In the genomic region with DNA sequence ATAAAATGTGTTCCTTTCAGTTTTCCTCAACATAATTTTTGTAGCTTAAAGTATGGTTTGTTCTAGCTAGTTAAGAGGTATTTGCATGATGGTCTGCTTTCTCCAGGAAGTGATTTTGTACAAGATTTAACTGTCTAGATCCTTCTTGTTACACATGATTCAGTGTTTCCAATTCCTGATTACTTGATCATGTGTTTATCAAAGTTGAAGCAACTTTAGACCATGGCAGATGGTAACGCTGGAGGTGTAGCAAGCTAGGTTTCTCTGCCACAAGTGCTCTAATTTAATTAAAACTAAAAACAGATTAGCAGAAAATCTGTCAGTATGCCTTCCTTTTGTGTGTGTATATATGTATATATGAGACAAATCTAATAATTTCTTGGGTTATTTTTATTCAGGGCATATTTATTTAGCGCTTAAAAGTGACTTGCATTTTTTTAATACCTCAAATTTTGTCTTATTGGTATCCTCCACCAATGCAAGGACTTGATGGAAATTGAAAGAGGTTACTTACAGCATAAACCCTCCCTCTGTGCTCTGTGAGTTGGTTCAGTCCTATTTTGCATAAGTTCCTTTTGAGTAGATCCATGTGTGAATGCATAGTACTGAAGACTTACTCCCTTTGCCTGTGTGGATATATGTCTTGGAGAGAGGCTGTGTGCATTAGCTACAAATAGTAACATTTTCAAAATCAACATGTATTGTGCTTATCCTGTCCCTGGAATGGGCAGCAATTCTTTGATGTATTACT, we compare ENCODE assay signal across 8 cellular contexts.
DNase-seq lines count a peak whose midpoint lies in the region; ATAC-seq and TF ChIP-seq lines count a peak whose summit lies in the region.

No MANE protein-coding gene starts in this region.

- H3K27me3 Mint-ChIP-seq in glutamatergic neuron (ENCODE audit: unreplicated experiment) (no peaks in the 10 kb centered on the region), natural killer cell (ENCODE audit: low read depth in 2 of 2) (no peaks in the 10 kb centered on the region)

- H3K36me3 ChIP-seq in urinary bladder (ENCODE audit: insufficient read depth): no peaks in the 10 kb centered on the region

- TF ChIP-seq CTCF in glutamatergic neuron (IDR thresholded peaks at IDR 0.05; ENCODE audit: partially characterized antibody, unreplicated experiment) (no peak), natural killer cell (IDR thresholded peaks at IDR 0.05) (no peak)

- no peak for ATAC-seq in natural killer cell
- ATAC-seq in GM18505 (IDR thresholded peaks at IDR 0.05; ENCODE audit: unreplicated experiment): no peak

- H3K9me3 Mint-ChIP-seq in glutamatergic neuron (ENCODE audit: unreplicated experiment) (peaks cover 2% of the 10 kb centered on the region), natural killer cell (no peaks in the 10 kb centered on the region)

- H3K4me1 Mint-ChIP-seq in glutamatergic neuron (ENCODE audit: low read depth, unreplicated experiment) (peaks cover 44% of the 10 kb centered on the region), natural killer cell (peaks cover 27 to 29% of the 10 kb centered on the region in 2 donors)

- H3K27ac Mint-ChIP-seq in glutamatergic neuron (ENCODE audit: unreplicated experiment) (peak overlapping the region; percentile 67), natural killer cell (no peak overlapping the region)

- peak; percentile 8 for DNase-seq in AG08396 (ENCODE audit: low spot score)
- DNase-seq in KBM-7: peak; percentile 12
- DNase-seq in glutamatergic neuron: no peak
- no peak for DNase-seq in natural killer cell
- no peak for DNase-seq in NCI-H1930 (lab: John Stamatoyannopoulos, UW)

- 61% methylated on average over 2 of the region's 2 CpGs for WGBS in urinary bladder

- in situ Hi-C loops in KBM-7 (cut with MboI; ENCODE audit: low pct_unique_long_range_greater_than_20kb, low sequenced_read_pairs): no loop called here

- peaks cover 1% of the 10 kb centered on the region for H3K4me1 ChIP-seq in urinary bladder (ENCODE audit: insufficient read depth)

- H3K27ac ChIP-seq in urinary bladder (ENCODE audit: low read depth): peak overlapping the region; percentile 50

- no peak for TF ChIP-seq POLR2A in GM18505 (IDR thresholded peaks at IDR 0.05; ENCODE audit: borderline replicate concordance, extremely low read depth, insufficient read depth, insufficient read length)

- H3K4me3 Mint-ChIP-seq in glutamatergic neuron (ENCODE audit: unreplicated experiment) (peak overlapping the region; percentile 73), natural killer cell (no peak overlapping the region)

- H3K36me3 Mint-ChIP-seq in glutamatergic neuron (ENCODE audit: unreplicated experiment) (no peaks in the 10 kb centered on the region), natural killer cell (no peaks in the 10 kb centered on the region)

- H3K4me3 ChIP-seq in urinary bladder (ENCODE audit: low read depth, low read length): peak overlapping the region; percentile 45

- intact Hi-C loops in natural killer cell (cut with micrococcal nuclease): loop anchor here (10.0 kb wide), 1 partner anchor 724 kb away; no protein-coding TSS in a partner anchor

TF ChIP-seq in PFSK-1, 5 proteins besides CTCF, POLR2A, EP300 and RAD21:
- TF ChIP-seq TAF1 (IDR thresholded peaks at IDR 0.05; ENCODE audit: borderline replicate concordance, insufficient read depth, low read length) (no peak), SIN3A (IDR thresholded peaks at IDR 0.05; ENCODE audit: borderline replicate concordance, insufficient read depth, low read length) (no peak; the same call in 1 of the 2 replicates), FOXP2 (optimal IDR thresholded peaks at IDR 0.05; ENCODE audit: borderline replicate concordance, extremely low read depth, extremely low read length, insufficient read depth) (no peak), POLR2AphosphoS5 (IDR thresholded peaks at IDR 0.05; ENCODE audit: low read depth, low read length) (peak; percentile 81)
- TF ChIP-seq, protein P1, sequence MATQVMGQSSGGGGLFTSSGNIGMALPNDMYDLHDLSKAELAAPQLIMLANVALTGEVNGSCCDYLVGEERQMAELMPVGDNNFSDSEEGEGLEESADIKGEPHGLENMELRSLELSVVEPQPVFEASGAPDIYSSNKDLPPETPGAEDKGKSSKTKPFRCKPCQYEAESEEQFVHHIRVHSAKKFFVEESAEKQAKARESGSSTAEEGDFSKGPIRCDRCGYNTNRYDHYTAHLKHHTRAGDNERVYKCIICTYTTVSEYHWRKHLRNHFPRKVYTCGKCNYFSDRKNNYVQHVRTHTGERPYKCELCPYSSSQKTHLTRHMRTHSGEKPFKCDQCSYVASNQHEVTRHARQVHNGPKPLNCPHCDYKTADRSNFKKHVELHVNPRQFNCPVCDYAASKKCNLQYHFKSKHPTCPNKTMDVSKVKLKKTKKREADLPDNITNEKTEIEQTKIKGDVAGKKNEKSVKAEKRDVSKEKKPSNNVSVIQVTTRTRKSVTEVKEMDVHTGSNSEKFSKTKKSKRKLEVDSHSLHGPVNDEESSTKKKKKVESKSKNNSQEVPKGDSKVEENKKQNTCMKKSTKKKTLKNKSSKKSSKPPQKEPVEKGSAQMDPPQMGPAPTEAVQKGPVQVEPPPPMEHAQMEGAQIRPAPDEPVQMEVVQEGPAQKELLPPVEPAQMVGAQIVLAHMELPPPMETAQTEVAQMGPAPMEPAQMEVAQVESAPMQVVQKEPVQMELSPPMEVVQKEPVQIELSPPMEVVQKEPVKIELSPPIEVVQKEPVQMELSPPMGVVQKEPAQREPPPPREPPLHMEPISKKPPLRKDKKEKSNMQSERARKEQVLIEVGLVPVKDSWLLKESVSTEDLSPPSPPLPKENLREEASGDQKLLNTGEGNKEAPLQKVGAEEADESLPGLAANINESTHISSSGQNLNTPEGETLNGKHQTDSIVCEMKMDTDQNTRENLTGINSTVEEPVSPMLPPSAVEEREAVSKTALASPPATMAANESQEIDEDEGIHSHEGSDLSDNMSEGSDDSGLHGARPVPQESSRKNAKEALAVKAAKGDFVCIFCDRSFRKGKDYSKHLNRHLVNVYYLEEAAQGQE (IDR thresholded peaks at IDR 0.05; ENCODE audit: insufficient read depth in 1 of 2, low read depth in 2 of 2, low read length in 2 of 2): no peak

Comparison
In these comparisons a context has a peak if more than half of its experiments do, and no peak if none do; other contexts are left out.
1. DNase-seq: peak in AG08396 (single experiment) and KBM-7 (single experiment); none in glutamatergic neuron (single experiment), natural killer cell (single experiment) and NCI-H1930 (0 of 2).